5 cellular contexts compared by ENCODE assay signal in the genomic region with DNA sequence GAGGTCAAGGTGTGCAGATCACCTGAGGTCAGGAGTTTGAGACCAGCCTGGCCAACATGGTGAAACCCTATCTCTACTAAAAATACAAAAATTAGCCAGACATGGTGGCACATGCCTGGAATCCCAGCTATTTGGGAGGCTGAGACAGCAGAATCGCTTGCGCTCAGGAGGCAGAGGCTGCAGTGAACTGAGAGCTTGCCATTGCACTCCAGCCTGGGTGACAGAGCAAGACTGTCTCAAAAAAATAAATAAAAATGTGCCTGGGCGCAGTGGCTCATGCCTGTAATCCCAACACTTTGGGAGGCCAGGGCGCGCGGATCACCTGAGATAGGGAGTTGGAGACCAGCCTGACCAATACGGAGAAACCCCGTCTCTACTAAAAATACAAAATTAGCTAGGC. TPM values are rescaled to one million over a fixed set of nuclear protein-coding genes. Genes with fewer than 3 reads are reported as not detected.
"Had no signal": no experiment of that assay in that cellular context is flagged by ENCODE, and none has a peak within 500 bp of the region (broad histone marks: within the 10 kb centered on the region; RNA-seq: fewer than 3 reads in every experiment).

No MANE protein-coding gene starts in this region.

RNA-seq across cellular contexts. Expression of a gene that starts 9.3 kb away (rescaled TPM):
- total RNA-seq: LHCN-M2, PC-3, RPMI7951 had no signal

RNA-seq across cellular contexts. Expression of a gene that starts 51.9 kb away (rescaled TPM):
- total RNA-seq: HT-29, MCF 10A had no signal
